Comparison of ENCODE assay signal across 18 cellular contexts in the genomic region with DNA sequence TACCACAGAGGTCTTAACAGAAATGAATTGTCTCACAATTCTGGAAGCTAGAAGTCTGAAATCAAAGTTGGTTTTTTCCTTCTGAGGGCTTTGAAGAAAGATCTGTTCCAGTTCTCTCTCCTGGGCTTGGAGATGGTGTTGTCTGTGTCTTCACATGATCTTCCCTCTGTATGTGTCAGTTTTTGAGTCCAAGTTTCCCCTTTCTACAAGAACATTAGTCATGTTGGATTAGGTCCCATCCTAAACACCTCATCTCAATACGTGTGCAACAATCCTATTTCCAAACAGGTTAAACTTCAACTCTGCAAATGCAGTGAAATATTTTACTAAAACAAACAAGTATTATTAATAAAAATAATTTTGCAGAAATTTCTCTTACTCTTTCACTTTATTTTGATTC. TPM values are rescaled to one million over a fixed set of nuclear protein-coding genes. Genes with fewer than 3 reads are reported as not detected.
"Had no signal": no experiment of that assay in that cellular context is flagged by ENCODE, and none has a peak within 500 bp of the region (broad histone marks: within the 10 kb centered on the region; RNA-seq: fewer than 3 reads in every experiment).

No MANE protein-coding gene starts in this region.

- H3K9me3 ChIP-seq: left ventricle myocardium inferior, transverse colon had no signal

- H3K27ac Mint-ChIP-seq: activated CD8-positive, alpha-beta T cell treated with anti-CD3 and anti-CD28 coated beads, Interleukin-2, amount 10 ng/mL, durations not matched to agents 7 days and 5 days; activated naive CD4-positive, alpha-beta T cell treated with anti-CD3 and anti-CD28 coated beads for 36 hours; WTC11 had no signal

- H3K27me3 ChIP-seq: transverse colon had no signal

- H3K27ac ChIP-seq: left ventricle myocardium inferior, parathyroid adenoma, transverse colon had no signal

- H3K4me1 ChIP-seq: parathyroid adenoma had no signal

- H3K9ac ChIP-seq: parathyroid adenoma had no signal

- ATAC-seq: activated CD8-positive, alpha-beta T cell treated with anti-CD3 and anti-CD28 coated beads, Interleukin-2, amount 10 ng/mL, durations not matched to agents 7 days and 5 days; SK-N-SH treated with all-trans-retinoic acid at 6 μM for 48 hours; WTC11 had no signal

- H3K4me3 ChIP-seq: left ventricle myocardium inferior, transverse colon had no signal

- H3K36me3 ChIP-seq: transverse colon had no signal

- H3K9me3 Mint-ChIP-seq: activated naive CD4-positive, alpha-beta T cell treated with anti-CD3 and anti-CD28 coated beads for 36 hours; WTC11 had no signal

- DNase-seq: activated CD4-positive, alpha-beta T cell treated with anti-CD3 and anti-CD28 coated beads for 48 hours; activated CD8-positive, alpha-beta memory T cell treated with anti-CD3 and anti-CD28 coated beads, Interleukin-2, amount 50 U/mL, for 48 hours; activated CD8-positive, alpha-beta T cell treated with anti-CD3 and anti-CD28 coated beads, Interleukin-2, amount 10 ng/mL, durations not matched to agents 7 days and 5 days; activated naive CD4-positive, alpha-beta T cell treated with anti-CD3 and anti-CD28 coated beads for 36 hours; caudate nucleus; cortex of kidney; effector CD8-positive, alpha-beta T cell; foreskin melanocyte; head of caudate nucleus; left ventricle myocardium inferior; retina; small intestine; transverse colon had no signal

- H3K36me3 Mint-ChIP-seq: WTC11 had no signal

- H3K4me3 Mint-ChIP-seq: activated CD8-positive, alpha-beta T cell treated with anti-CD3 and anti-CD28 coated beads, Interleukin-2, amount 10 ng/mL, durations not matched to agents 7 days and 5 days; activated naive CD4-positive, alpha-beta T cell treated with anti-CD3 and anti-CD28 coated beads for 36 hours; WTC11 had no signal

RNA-seq across cellular contexts. Expression of gene PLET1, which starts 37.5 kb away (rescaled TPM):
- total RNA-seq: activated CD8-positive, alpha-beta T cell treated with anti-CD3 and anti-CD28 coated beads, Interleukin-2, amount 10 ng/mL, durations not matched to agents 7 days and 5 days; activated naive CD4-positive, alpha-beta T cell treated with anti-CD3 and anti-CD28 coated beads for 36 hours; left ventricle myocardium inferior; subcutaneous adipose tissue; T-helper 1 cell treated with Interleukin-12 subunit alpha and Interleukin-12 subunit beta and Interleukin-4 antibody, amounts not matched to agents 30 ng/mL and 1 ng/mL, for 36 hours; transverse colon; WTC11 had no signal
- polyA plus RNA-seq: small intestine had no signal

RNA-seq across cellular contexts. Expression of gene TEX12, which starts 56.0 kb away (rescaled TPM):
- total RNA-seq: activated CD8-positive, alpha-beta T cell treated with anti-CD3 and anti-CD28 coated beads, Interleukin-2, amount 10 ng/mL, durations not matched to agents 7 days and 5 days; activated naive CD4-positive, alpha-beta T cell treated with anti-CD3 and anti-CD28 coated beads for 36 hours; T-helper 1 cell treated with Interleukin-12 subunit alpha and Interleukin-12 subunit beta and Interleukin-4 antibody, amounts not matched to agents 30 ng/mL and 1 ng/mL, for 36 hours; WTC11 had no signal

RNA-seq across cellular contexts. Expression of gene IL18, which starts 59.2 kb away (rescaled TPM):
- total RNA-seq: activated naive CD4-positive, alpha-beta T cell treated with anti-CD3 and anti-CD28 coated beads for 36 hours had no signal
